ENCODE assay signal across 30 cellular contexts in the genomic region with DNA sequence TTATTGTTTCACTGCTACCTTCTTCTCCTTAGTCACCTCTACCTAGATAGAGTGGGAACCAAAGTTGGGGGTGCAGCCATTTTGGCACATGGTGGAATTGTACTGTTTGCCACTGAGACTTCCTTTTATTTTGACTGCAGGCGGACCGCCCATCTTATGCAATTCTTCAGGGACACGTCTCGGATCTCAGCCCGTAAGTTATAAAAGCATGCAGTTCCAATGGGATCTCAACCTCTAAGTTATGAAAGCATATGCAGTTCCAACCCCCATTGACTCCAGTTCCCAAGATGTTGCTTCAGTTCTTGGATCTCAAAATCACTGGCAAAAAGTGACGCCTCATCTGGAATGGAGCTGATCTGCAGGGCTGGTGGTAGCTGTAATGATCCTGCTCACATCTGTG. TPM values are rescaled to one million over a fixed set of nuclear protein-coding genes. Genes with fewer than 3 reads are reported as not detected.
"Had no signal": no experiment of that assay in that cellular context is flagged by ENCODE, and none has a peak within 500 bp of the region (broad histone marks: within the 10 kb centered on the region; RNA-seq: fewer than 3 reads in every experiment).

No MANE protein-coding gene starts in this region.

- ATAC-seq: naive thymus-derived CD4-positive, alpha-beta T cell; natural killer cell; psoas muscle; right cardiac atrium; right lobe of liver; stimulated activated memory B cell treated with anti-CD40 and anti-IgM and Interleukin-4, amounts not matched to agents 10 μg/mL and 1 μg/mL and 100 μg/mL, for 72 hours; stimulated activated naive CD8-positive, alpha-beta T cell treated with anti-CD3 and anti-CD28 coated beads, Interleukin-15, amount 100 ng/mL, for 72 hours; stimulated activated naive CD8-positive, alpha-beta T cell treated with anti-CD3 and anti-CD28 coated beads, Interleukin-15, Interleukin-2, amounts not matched to agents 100 U/mL and 50 U/mL, for 24 hours; upper lobe of right lung had no signal

- H3K27me3 Mint-ChIP-seq: stimulated activated memory B cell treated with anti-CD40 and anti-IgM and Interleukin-4, amounts not matched to agents 10 μg/mL and 1 μg/mL and 100 μg/mL, for 72 hours had no signal

- H3K36me3 Mint-ChIP-seq: naive thymus-derived CD4-positive, alpha-beta T cell; natural killer cell; neural progenitor cell; stimulated activated memory B cell treated with anti-CD40 and anti-IgM and Interleukin-4, amounts not matched to agents 10 μg/mL and 1 μg/mL and 100 μg/mL, for 72 hours had no signal

- H3K4me3 Mint-ChIP-seq: naive thymus-derived CD4-positive, alpha-beta T cell; natural killer cell; nephron; neural progenitor cell; stimulated activated memory B cell treated with anti-CD40 and anti-IgM and Interleukin-4, amounts not matched to agents 10 μg/mL and 1 μg/mL and 100 μg/mL, for 72 hours; stimulated activated naive CD8-positive, alpha-beta T cell treated with anti-CD3 and anti-CD28 coated beads, Interleukin-15, amount 100 ng/mL, for 72 hours had no signal

- H3K4me1 ChIP-seq: neural progenitor cell, parathyroid adenoma, psoas muscle, right lobe of liver, spleen, thyroid gland, upper lobe of right lung, uterus had no signal

- H3K9me3 ChIP-seq: ovary, psoas muscle, right lobe of liver, spleen, thoracic aorta, thyroid gland, upper lobe of right lung, uterus had no signal

- H3K27ac ChIP-seq: neural progenitor cell, ovary, parathyroid adenoma, psoas muscle, right lobe of liver, skin epidermis, spleen, thoracic aorta, thyroid gland, tibial nerve, upper lobe of right lung, uterus had no signal

- H3K4me1 Mint-ChIP-seq: naive thymus-derived CD4-positive, alpha-beta T cell; natural killer cell; nephron; neural progenitor cell; stimulated activated memory B cell treated with anti-CD40 and anti-IgM and Interleukin-4, amounts not matched to agents 10 μg/mL and 1 μg/mL and 100 μg/mL, for 72 hours; stimulated activated naive CD8-positive, alpha-beta T cell treated with anti-CD3 and anti-CD28 coated beads, Interleukin-15, amount 100 ng/mL, for 72 hours had no signal

- H3K27me3 ChIP-seq: ovary, right lobe of liver, thyroid gland, tibial nerve, upper lobe of right lung, uterus had no signal

- H3K27ac Mint-ChIP-seq: naive thymus-derived CD4-positive, alpha-beta T cell; natural killer cell; nephron; neural progenitor cell; progenitor cell of endocrine pancreas; stimulated activated memory B cell treated with anti-CD40 and anti-IgM and Interleukin-4, amounts not matched to agents 10 μg/mL and 1 μg/mL and 100 μg/mL, for 72 hours; stimulated activated naive CD8-positive, alpha-beta T cell treated with anti-CD3 and anti-CD28 coated beads, Interleukin-15, amount 100 ng/mL, for 72 hours had no signal

- H3K9me3 Mint-ChIP-seq: natural killer cell; nephron; neural progenitor cell; stimulated activated memory B cell treated with anti-CD40 and anti-IgM and Interleukin-4, amounts not matched to agents 10 μg/mL and 1 μg/mL and 100 μg/mL, for 72 hours; stimulated activated naive CD8-positive, alpha-beta T cell treated with anti-CD3 and anti-CD28 coated beads, Interleukin-15, amount 100 ng/mL, for 72 hours had no signal

- DNase-seq: naive thymus-derived CD4-positive, alpha-beta T cell; natural killer cell; occipital lobe; ovary; posterior cingulate gyrus; psoas muscle; right cardiac atrium; right lobe of liver; spleen; stimulated activated CD4-positive, alpha-beta T cell treated with anti-CD3 and anti-CD28 coated beads, Interleukin-12 subunit alpha, Interleukin-12 subunit beta, amount 100 ng/mL, for 4 hours; stimulated activated CD4-positive, alpha-beta T cell treated with anti-CD3 and anti-CD28 coated beads, Interleukin-1b, Interleukin-23, amount 100 ng/mL, for 48 hours; stimulated activated CD4-positive, alpha-beta T cell treated with anti-CD3 and anti-CD28 coated beads, Interleukin-4, amount 100 ng/mL, for 1 hour; stimulated activated CD4-positive, alpha-beta T cell treated with anti-CD3 and anti-CD28 coated beads, Interleukin-4, amount 100 ng/mL, for 4 hours; stimulated activated CD8-positive, alpha-beta memory T cell treated with anti-CD3 and anti-CD28 coated beads, Interleukin-4, amount 100 ng/mL, for 48 hours; stimulated activated naive CD4-positive, alpha-beta T cell; stimulated activated naive CD8-positive, alpha-beta T cell treated with anti-CD3 and anti-CD28 coated beads, Interleukin-15, amount 100 ng/mL, for 72 hours; stimulated activated naive CD8-positive, alpha-beta T cell treated with anti-CD3 and anti-CD28 coated beads, Interleukin-15, Interleukin-2, amounts not matched to agents 100 U/mL and 50 U/mL, for 24 hours; thyroid gland; upper lobe of right lung; uterus had no signal

- H3K4me3 ChIP-seq: neural progenitor cell, ovary, psoas muscle, right lobe of liver, skin epidermis, smooth muscle cell, spleen, thoracic aorta, thyroid gland, tibial nerve, upper lobe of right lung, uterus had no signal

- H3K36me3 ChIP-seq: neural progenitor cell, ovary, right lobe of liver, spleen, thoracic aorta, thyroid gland, tibial nerve, upper lobe of right lung, uterus had no signal

RNA-seq across cellular contexts. Expression of gene CDH4, which starts 41.2 kb away (rescaled TPM):
- total RNA-seq: subcutaneous adipose tissue, thoracic aorta had no signal
